10 cellular contexts compared by ENCODE assay signal in genomic region chr1:20588634-20589225, GRCh38. TPM values are rescaled to one million over a fixed set of nuclear protein-coding genes. Genes with fewer than 3 reads are reported as not detected.
A peak's percentile ranks its signal among the peaks of the same experiment; 100 is the strongest.
DNase-seq lines count a peak whose midpoint lies in the region; ATAC-seq and TF ChIP-seq lines count a peak whose summit lies in the region.
"Had no signal": no experiment of that assay in that cellular context is flagged by ENCODE, and none has a peak within 500 bp of the region (broad histone marks: within the 10 kb centered on the region; RNA-seq: fewer than 3 reads in every experiment).

Gene CDA (plus strand): TSS chr1:20589097. CDS start chr1:20589130, 33 bp downstream.

- no peak within 1 kb of the TSS for H3K27ac Mint-ChIP-seq in mesothelial cell of epicardium
- H3K27ac Mint-ChIP-seq: IgD-negative memory B cell had no signal

- TF ChIP-seq CTCF in AG04449 (IDR thresholded peaks at IDR 0.05; ENCODE audit: insufficient read depth, low read length, missing control alignments) (no peak), mesothelial cell of epicardium (IDR thresholded peaks at IDR 0.05; ENCODE audit: unreplicated experiment) (no peak)

- H3K36me3 Mint-ChIP-seq in mesothelial cell of epicardium: no peaks in the 10 kb centered on the region

- H3K4me1 Mint-ChIP-seq in mesothelial cell of epicardium: peaks cover 22% of the 10 kb centered on the region

- peaks cover 26% of the 10 kb centered on the region for H3K27me3 Mint-ChIP-seq in mesothelial cell of epicardium (ENCODE audit: low read depth)

- H3K9me3 Mint-ChIP-seq in mesothelial cell of epicardium: no peaks in the 10 kb centered on the region
- H3K9me3 Mint-ChIP-seq: IgD-negative memory B cell had no signal

- DNase-seq in AG04449 (ENCODE audit: low read depth, low spot score) (no peak), NCI-H510A treated with DMSO at 0.1 percent for 48 hours (lab: John Stamatoyannopoulos, UW) (peak; percentile 55), mesothelial cell of epicardium (ENCODE audit: low spot score in 2 of 2, unreplicated experiment in 2 of 2) (no peak), D341Med (ENCODE audit: low spot score) (no peak)
- DNase-seq in effector CD4-positive, alpha-beta T cell: no peak
- DNase-seq: activated effector memory CD4-positive, alpha-beta T cell treated with anti-CD3 and anti-CD28 coated beads, Interleukin-2, amount 50 U/mL, for 16 hours had no signal

- peak within 1 kb of the TSS; percentile 43 for H3K4me3 Mint-ChIP-seq in mesothelial cell of epicardium

- H3K4me3 ChIP-seq in AG04449 (ENCODE audit: low read depth, low read length): peak within 1 kb of the TSS; percentile 40

- peak; percentile 85 for ATAC-seq in esophagus mucosa
- ATAC-seq in GM18909 (IDR thresholded peaks at IDR 0.05; ENCODE audit: poor library complexity, unreplicated experiment): no peak
- no peak for ATAC-seq in HG03108 (IDR thresholded peaks at IDR 0.05; ENCODE audit: unreplicated experiment)

- POLR2A ChIA-PET in AG04449 (lab: Yijun Ruan, JAX): interaction anchor here (1.0 to 2.5 kb wide), 4 partner anchors 25 to 73 kb away, joined by 3 to 9 read pairs (median 3); no protein-coding TSS in a partner anchor

- CTCF ChIA-PET in AG04449 (lab: Yijun Ruan, JAX): interaction anchor here (0.8 to 9.0 kb wide), 6 partner anchors 10 to 110 kb away, joined by 3 to 74 read pairs (median 4); partner anchors contain the start of gene PINK1

RNA-seq across cellular contexts. Expression of gene CDA, which starts in this region (rescaled TPM):
- total RNA-seq in esophagus mucosa: 97.6 TPM
- 0.64 to 1.5 TPM (median 0.94 TPM) in 3 replicates for total RNA-seq in mesothelial cell of epicardium

Comparison
In these comparisons a context has a peak if more than half of its experiments do, and no peak if none do; other contexts are left out.
1. RNA of gene CDA (total RNA-seq): 97.6 TPM in esophagus mucosa (single experiment); 0.64 to 1.5 TPM in mesothelial cell of epicardium; every median in the first group is over 10 times any median in the second.